ENCODE assay signal across 8 cellular contexts in the genomic region with DNA sequence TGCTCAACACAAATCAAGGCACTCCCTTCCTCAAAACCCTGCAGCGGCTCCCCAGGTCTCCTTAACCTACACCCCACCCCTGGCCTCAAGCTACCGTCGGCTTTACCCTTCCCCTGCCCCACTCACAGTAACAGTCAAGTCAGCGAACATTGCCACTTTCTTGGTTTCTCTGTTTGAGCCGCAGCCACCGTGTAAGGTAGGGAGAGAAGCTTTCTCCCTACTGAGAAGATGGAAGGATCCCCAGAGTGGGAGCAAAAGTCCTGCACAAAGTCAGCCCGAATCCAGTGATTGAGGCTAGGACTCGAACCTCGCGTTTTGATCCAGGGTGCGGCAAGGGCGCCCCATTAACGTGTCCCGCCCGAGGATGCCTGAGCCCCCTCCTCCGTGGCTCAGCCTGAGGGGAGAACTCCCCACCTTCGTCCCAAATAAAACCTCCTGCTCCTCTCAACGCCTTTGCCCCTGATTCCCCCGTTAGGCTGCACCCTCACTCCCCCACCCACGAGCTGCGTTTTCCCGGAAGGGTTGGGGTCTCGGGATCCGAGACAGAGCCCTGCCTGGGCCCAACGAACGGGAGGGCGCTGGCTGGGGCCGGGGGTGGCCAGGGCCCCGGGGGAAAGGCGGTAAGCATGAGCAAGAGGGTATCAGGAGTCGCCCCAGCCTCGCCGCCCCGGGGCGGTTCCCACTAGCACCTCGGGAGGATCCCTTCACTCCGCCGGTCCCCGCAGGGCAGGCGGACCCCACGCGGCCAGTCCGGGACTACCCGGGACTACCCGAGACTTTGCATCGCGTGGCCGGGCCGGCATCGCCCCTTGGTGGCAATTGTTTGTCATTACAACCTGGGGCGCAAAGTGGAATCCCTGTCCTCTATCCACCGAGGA. TPM values are rescaled to one million over a fixed set of nuclear protein-coding genes. Genes with fewer than 3 reads are reported as not detected.
DNase-seq lines count a peak whose midpoint lies in the region; ATAC-seq and TF ChIP-seq lines count a peak whose summit lies in the region.

No MANE protein-coding gene starts in this region.

- TF ChIP-seq CTCF in astrocyte of the cerebellum (IDR thresholded peaks at IDR 0.05; ENCODE audit: low read depth, low read length, missing control alignments) (peak; percentile 85), sigmoid colon (IDR thresholded peaks at IDR 0.05) (peak; percentile 72 to 85 (median 76))

- in situ Hi-C loops in astrocyte of the cerebellum (cut with HindIII; ENCODE audit: low sequenced_read_pairs): no loop called here

- DNase-seq in DMS53 (lab: John Stamatoyannopoulos, UW) (peak; percentile 85), HuH-7.5 (ENCODE audit: low spot score) (peak; percentile 70), T-helper 2 cell (peak; percentile 35 to 62 (median 43)), astrocyte of the cerebellum (ENCODE audit: low read depth) (no peak), hypothalamus (lab: John Stamatoyannopoulos, UW) (peak in 45 of 51 donors; percentile 3 to 81 (median 42)), sigmoid colon (peak; percentile 83)

- peaks cover 0 to 9% (median 8%) of the 10 kb centered on the region in 4 donors for H3K4me1 ChIP-seq in sigmoid colon

- H3K4me3 ChIP-seq in astrocyte of the cerebellum (ENCODE audit: low read depth, low read length) (peak overlapping the region; percentile 40), sigmoid colon (peak overlapping the region in 3 of 4 donors; percentile 16 to 35 (median 32))

- TF ChIP-seq EP300 in sigmoid colon (IDR thresholded peaks at IDR 0.05): no peak

- no peak for TF ChIP-seq POLR2A in sigmoid colon (IDR thresholded peaks at IDR 0.05)

- peaks cover 0 to 22% (median 3%) of the 10 kb centered on the region in 3 donors for H3K27me3 ChIP-seq in sigmoid colon

- 9% methylated on average over 52 of the region's 52 CpGs for WGBS in sigmoid colon, 2 donors

- intact Hi-C loops in sigmoid colon (cut with DNase I): loop anchor here (1.0 to 2.0 kb wide), 2 partner anchors 50 to 116 kb away; no protein-coding TSS in a partner anchor

- H3K27ac ChIP-seq in sigmoid colon: no peak overlapping the region

- H3K36me3 ChIP-seq in sigmoid colon: no peaks in the 10 kb centered on the region

- H3K9me3 ChIP-seq in sigmoid colon: no peaks in the 10 kb centered on the region

- ATAC-seq in GM19328 (IDR thresholded peaks at IDR 0.05; ENCODE audit: unreplicated experiment) (no peak), GM18502 (IDR thresholded peaks at IDR 0.05; ENCODE audit: poor library complexity, unreplicated experiment) (no peak)

RNA-seq across cellular contexts. Expression of a gene that starts 9.9 kb away (rescaled TPM):
- total RNA-seq in sigmoid colon: 1 to 10 TPM in 1 of 4 donors, under 1 TPM in 3; 0.54 to 1.4 (median 0.77) TPM
- polyA plus RNA-seq in sigmoid colon: 10 to 100 TPM in 2 of 3 donors, 1 to 10 TPM in 1; 3.9 to 13.2 (median 10.9) TPM

RNA-seq across cellular contexts. Expression of a gene that starts 20.3 kb away (rescaled TPM):
- 10 to 100 TPM; 21.3 to 37.8 (median 26.3) TPM for total RNA-seq in sigmoid colon
- 10 to 100 TPM; 14.1 to 42.9 (median 22.2) TPM for polyA plus RNA-seq in sigmoid colon

RNA-seq across cellular contexts. Expression of a gene that starts 40.8 kb away (rescaled TPM):
- 1 to 10 TPM in 1 of 4 donors, not detected in 3; 3.2 TPM for total RNA-seq in sigmoid colon
- 100 to 1,000 TPM in 1 of 3 donors, 10 to 100 TPM in 2; 32.6 to 185 (median 63.1) TPM for polyA plus RNA-seq in sigmoid colon

RNA-seq across cellular contexts. Expression of a gene that starts 52.2 kb away (rescaled TPM):
- not detected for total RNA-seq in sigmoid colon
- polyA plus RNA-seq in sigmoid colon: not detected
